ENCODE assay signal across 17 cellular contexts in genomic region chr15:87743557-87743956, GRCh38.
"Had no signal": no experiment of that assay in that cellular context is flagged by ENCODE, and none has a peak within 500 bp of the region (broad histone marks: within the 10 kb centered on the region; RNA-seq: fewer than 3 reads in every experiment).

No MANE protein-coding gene starts in this region.

- H3K36me3 ChIP-seq: lower lobe of right lung, tibial artery had no signal

- H3K9me3 ChIP-seq: body of pancreas, lower lobe of right lung, tibial artery had no signal

- DNase-seq: activated B cell treated with CpG ODN at 0.5 μM for 24 hours; activated CD4-positive, alpha-beta memory T cell treated with anti-CD3 and anti-CD28 coated beads for 36 hours; activated CD4-positive, alpha-beta T cell treated with anti-CD3 and anti-CD28 coated beads for 4 hours; activated gamma-delta T cell treated with Interleukin-2 at 50 U/mL for 16 hours; activated T-cell treated with anti-CD3 and anti-CD28 coated beads for 4 hours; amygdala; body of pancreas; dermis blood vessel endothelial cell; effector memory CD8-positive, alpha-beta T cell; left colon; lower lobe of right lung; stimulated activated naive CD8-positive, alpha-beta T cell treated with anti-CD3 and anti-CD28 coated beads, Interleukin-15, Interleukin-2, amounts not matched to agents 100 U/mL and 50 U/mL, for 24 hours; substantia nigra; T-helper 9 cell; tibial artery had no signal

- H3K27ac ChIP-seq: body of pancreas, lower lobe of right lung, tibial artery had no signal

- ATAC-seq: activated naive CD4-positive, alpha-beta T cell treated with anti-CD3 and anti-CD28 coated beads, Interleukin-2, amount 50 U/mL, for 72 hours; body of pancreas; effector memory CD8-positive, alpha-beta T cell; left colon; lower lobe of right lung; natural killer cell treated with Interleukin-12 subunit alpha and Interleukin-12 subunit beta and Interleukin-15 and Interleukin-18, amount 100 ng/mL, for 72 hours; stimulated activated naive CD8-positive, alpha-beta T cell treated with anti-CD3 and anti-CD28 coated beads, Interleukin-15, Interleukin-2, amounts not matched to agents 100 U/mL and 50 U/mL, for 24 hours had no signal

- H3K27me3 ChIP-seq: body of pancreas, tibial artery had no signal

- H3K4me3 ChIP-seq: body of pancreas, lower lobe of right lung, tibial artery had no signal

- H3K4me1 ChIP-seq: body of pancreas, lower lobe of right lung, tibial artery had no signal
